In the genomic region with DNA sequence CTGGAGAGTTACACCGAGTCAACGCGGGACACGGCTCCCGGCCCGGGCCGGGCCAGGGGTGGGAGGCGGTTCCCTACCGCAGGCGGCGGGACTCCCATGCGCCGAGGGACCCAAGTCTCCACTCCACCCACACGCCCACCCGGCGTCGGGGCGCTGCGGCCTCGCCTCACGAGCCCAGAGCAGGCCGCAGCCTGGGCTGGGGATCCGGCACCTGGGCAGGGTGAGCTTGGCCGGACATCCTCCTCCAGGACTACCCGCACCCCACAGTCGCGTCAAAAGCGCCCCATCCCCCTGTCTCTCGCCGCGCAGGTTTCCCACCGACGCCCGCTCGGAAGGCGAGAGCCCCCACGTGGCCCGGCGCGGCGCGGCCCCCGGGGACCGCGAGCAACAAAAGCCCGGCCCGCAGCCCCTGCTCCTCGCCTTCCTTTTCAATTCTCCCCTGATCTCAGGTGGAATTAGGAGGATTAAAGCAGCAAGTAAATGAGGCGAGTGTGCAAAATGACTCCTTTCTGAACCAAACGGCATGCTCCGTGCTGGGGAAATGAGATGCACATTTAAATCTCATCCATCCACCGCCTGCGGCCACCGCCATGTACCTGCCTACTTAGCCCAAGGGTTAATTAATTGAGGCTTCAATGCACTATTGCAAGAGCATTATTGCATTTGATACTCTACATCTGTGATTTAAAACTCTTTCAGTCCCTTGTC, we compare ENCODE assay signal across 8 cellular contexts.
DNase-seq lines count a peak whose midpoint lies in the region; ATAC-seq and TF ChIP-seq lines count a peak whose summit lies in the region.

No MANE protein-coding gene starts in this region.

- peaks cover 17% of the 10 kb centered on the region for H3K4me1 Mint-ChIP-seq in activated B cell treated with CpG ODN at 0.5 μM for 24 hours

- H3K36me3 ChIP-seq in H7 (replicated peaks; ENCODE audit: control insufficient read depth, insufficient read depth, low read length), result no peaks in the 10 kb centered on the region

- ATAC-seq in activated B cell treated with CpG ODN at 0.5 μM for 24 hours (ENCODE audit: low read depth) (peak; percentile 71), foreskin keratinocyte (peak; percentile 23)

- H3K36me3 Mint-ChIP-seq in activated B cell treated with CpG ODN at 0.5 μM for 24 hours (ENCODE audit: low read depth), result no peaks in the 10 kb centered on the region

- no peak overlapping the region for H3K27ac Mint-ChIP-seq in activated B cell treated with CpG ODN at 0.5 μM for 24 hours

- H3K27me3 ChIP-seq in H7 (ENCODE audit: control insufficient read depth, insufficient read depth, low read length) (peaks cover 52% of the 10 kb centered on the region), foreskin keratinocyte (peaks cover 98% of the 10 kb centered on the region)

- POLR2A ChIA-PET in activated B cell treated with CpG ODN at 0.5 μM for 24 hours (lab: Charles Lee), result no interaction called here

- H3K27ac ChIP-seq in foreskin keratinocyte, result no peak overlapping the region

- no peaks in the 10 kb centered on the region for H3K9me3 Mint-ChIP-seq in activated B cell treated with CpG ODN at 0.5 μM for 24 hours

- H3K4me3 ChIP-seq in H7 (ENCODE audit: insufficient read depth, low read depth, low read length), result peak overlapping the region; percentile 34

- peak; percentile 19 for DNase-seq in Daoy (ENCODE audit: low read depth)
- peak; percentile 74 for DNase-seq in H7
- peak; percentile 41 for DNase-seq in activated B cell treated with CpG ODN at 0.5 μM for 24 hours
- DNase-seq in foreskin keratinocyte, result no peak
- DNase-seq in retina, result peak; percentile 75
- DNase-seq in NCI-H2171 (lab: John Stamatoyannopoulos, UW), result no peak
- no peak for DNase-seq in NCI-H226
- DNase-seq in NCI-H128 (lab: John Stamatoyannopoulos, UW; ENCODE audit: unreplicated experiment), result no peak

- TF ChIP-seq CTCF in activated B cell treated with CpG ODN at 0.5 μM for 24 hours (IDR thresholded peaks at IDR 0.05), result no peak
- TF ChIP-seq CTCF in foreskin keratinocyte (conservative IDR thresholded peaks at IDR 0.05), result peak; percentile 31

- peaks cover 47% of the 10 kb centered on the region for H3K27me3 Mint-ChIP-seq in activated B cell treated with CpG ODN at 0.5 μM for 24 hours

- peak overlapping the region; percentile 69 for H3K4me3 Mint-ChIP-seq in activated B cell treated with CpG ODN at 0.5 μM for 24 hours

- intact Hi-C loops in activated B cell treated with CpG ODN at 0.5 μM for 24 hours (cut with micrococcal nuclease), result loop anchor here (1.0 to 5.0 kb wide), 4 partner anchors 105 to 327 kb away; a partner anchor contains a TSS

- CTCF ChIA-PET in activated B cell treated with CpG ODN at 0.5 μM for 24 hours (lab: Charles Lee), result no interaction called here

- no peaks in the 10 kb centered on the region for H3K4me1 ChIP-seq in foreskin keratinocyte

Comparison
In these comparisons a context has a peak if more than half of its experiments do, and no peak if none do; other contexts are left out.
1. DNase-seq: peak in Daoy (single experiment), H7 (single experiment), activated B cell treated with CpG ODN at 0.5 μM for 24 hours (single experiment) and retina (single experiment); none in foreskin keratinocyte (0 of 2), NCI-H2171 (single experiment), NCI-H226 (single experiment) and NCI-H128 (single experiment).